1 cellular context compared by ENCODE assay signal in genomic region chr3:144636833-144637232, GRCh38.
TF ChIP-seq lines count a peak whose summit lies in the region.

No MANE protein-coding gene starts in this region.

TF ChIP-seq in HCT116, 20 proteins besides CTCF, POLR2A, EP300 and RAD21 (continued from another document):
- TF ChIP-seq REST (IDR thresholded peaks at IDR 0.05; ENCODE audit: low read depth) (no peak), MAX (IDR thresholded peaks at IDR 0.05) (no peak)
